In genomic region chr1:161133220-161133740, GRCh38 we compare ENCODE assay signal across 8 cellular contexts. TPM values are rescaled to one million over a fixed set of nuclear protein-coding genes. Genes with fewer than 3 reads are reported as not detected.
DNase-seq lines count a peak whose midpoint lies in the region; ATAC-seq, FAIRE-seq and TF ChIP-seq lines count a peak whose summit lies in the region.

No MANE protein-coding gene starts in this region.

- H3K27me3 Mint-ChIP-seq in osteocyte (ENCODE audit: unreplicated experiment) = no peaks in the 10 kb centered on the region

- intact Hi-C loops in endothelial cell of umbilical vein (cut with micrococcal nuclease) = loop anchor here (1.0 kb wide), 1 partner anchor 88 kb away; the partner anchor contains the start of gene USF1

- H3K4me2 ChIP-seq in endothelial cell of umbilical vein (ENCODE audit: insufficient read depth, low read length) = peak overlapping the region; percentile 77

- TF ChIP-seq POLR2A in endothelial cell of umbilical vein (IDR thresholded peaks at IDR 0.05; ENCODE audit: low read depth, low read length) = no peak

- no peaks in the 10 kb centered on the region for H3K9me1 ChIP-seq in endothelial cell of umbilical vein (replicated peaks; ENCODE audit: control insufficient read depth, extremely low read depth, insufficient read depth, low read length)

- H3K36me3 ChIP-seq in endothelial cell of umbilical vein (ENCODE audit: control insufficient read depth in 2 of 2, extremely low read depth in 1 of 2, insufficient read depth in 2 of 2, low read length in 2 of 2) = peaks cover 7% of the 10 kb centered on the region in 2 experiments
- H3K36me3 ChIP-seq in rectal smooth muscle tissue (ENCODE audit: control insufficient read depth, insufficient read depth, low read length) = peaks cover 3% of the 10 kb centered on the region

- no peak overlapping the region for H3K4me3 Mint-ChIP-seq in osteocyte (ENCODE audit: unreplicated experiment)

- DNase-seq in NCI-H146 (lab: John Stamatoyannopoulos, UW) = peak; percentile 19
- DNase-seq in endothelial cell of umbilical vein (ENCODE audit: low read depth, low spot score) = no peak
- no peak for DNase-seq in osteocyte (ENCODE audit: extremely low spot score, unreplicated experiment)
- DNase-seq in NCI-H2107 (lab: John Stamatoyannopoulos, UW) = no peak
- DNase-seq in HK-2 (ENCODE audit: unreplicated experiment) = no peak

- no peaks in the 10 kb centered on the region for H4K20me1 ChIP-seq in endothelial cell of umbilical vein (replicated peaks; ENCODE audit: control insufficient read depth, extremely low read depth, insufficient read depth, low read length)

- peaks cover 12% of the 10 kb centered on the region for H3K36me3 Mint-ChIP-seq in osteocyte (ENCODE audit: unreplicated experiment)

- no peaks in the 10 kb centered on the region for H3K9me3 Mint-ChIP-seq in osteocyte (ENCODE audit: unreplicated experiment)

- H3K9me3 ChIP-seq in endothelial cell of umbilical vein (replicated peaks; ENCODE audit: control insufficient read depth, insufficient read depth, low read length) = no peaks in the 10 kb centered on the region

- H3K27ac ChIP-seq in endothelial cell of umbilical vein (ENCODE audit: insufficient read depth, low read depth, low read length) = peak overlapping the region; percentile 85
- H3K27ac ChIP-seq in rectal smooth muscle tissue (ENCODE audit: low read depth, low read length) = peak overlapping the region; percentile 93

- CTCF ChIA-PET in endothelial cell of umbilical vein (lab: Charles Lee) = interaction anchor here (0.7 to 2.9 kb wide), 10 partner anchors 21 to 299 kb away, joined by 3 to 14 read pairs (median 6); partner anchors contain the start of genes KLHDC9, PPOX and UFC1

- H3K4me1 Mint-ChIP-seq in osteocyte (ENCODE audit: unreplicated experiment) = peaks cover 22% of the 10 kb centered on the region

- H3K4me1 ChIP-seq in endothelial cell of umbilical vein (ENCODE audit: control insufficient read depth, extremely low read depth, insufficient read depth, low read length) (peaks cover 26% of the 10 kb centered on the region), rectal smooth muscle tissue (ENCODE audit: control insufficient read depth, insufficient read depth, low read length) (peaks cover 4% of the 10 kb centered on the region)

- H3K79me2 ChIP-seq in endothelial cell of umbilical vein (ENCODE audit: control insufficient read depth, insufficient read depth, low read length) = peaks cover 51% of the 10 kb centered on the region

- H3K27me3 ChIP-seq in endothelial cell of umbilical vein (ENCODE audit: control insufficient read depth in 2 of 2, insufficient read depth in 2 of 2, low read length in 2 of 2) (no peaks in the 10 kb centered on the region), rectal smooth muscle tissue (ENCODE audit: control insufficient read depth, insufficient read depth, low read length) (no peaks in the 10 kb centered on the region)

- dilution Hi-C loops in endothelial cell of umbilical vein (cut with MboI; ENCODE audit: extremely low pct_ligation_motif_present, low sequenced_read_pairs) = no loop called here

- H3K27ac Mint-ChIP-seq in osteocyte (ENCODE audit: unreplicated experiment) = no peak overlapping the region

- peak; percentile 19 for ATAC-seq in GM18502 (IDR thresholded peaks at IDR 0.05; ENCODE audit: poor library complexity, unreplicated experiment)
- ATAC-seq in GM21447 (IDR thresholded peaks at IDR 0.05; ENCODE audit: unreplicated experiment) = no peak

- no peak for FAIRE-seq in endothelial cell of umbilical vein (lab: Jason Lieb, UNC)

- H3K4me3 ChIP-seq in endothelial cell of umbilical vein (replicated peaks in 1 of 3; ENCODE audit: insufficient read depth in 1 of 3, low read depth in 1 of 3, low read length in 3 of 3) (peak overlapping the region; percentile 90 to 100 (median 94)), rectal smooth muscle tissue (ENCODE audit: low read length) (peak overlapping the region; percentile 98)

- H2AFZ ChIP-seq in endothelial cell of umbilical vein (ENCODE audit: low read depth, low read length) = peak overlapping the region; percentile 65

- H3K9ac ChIP-seq in endothelial cell of umbilical vein (replicated peaks; ENCODE audit: extremely low read depth, insufficient read depth, low read length) = peak overlapping the region; percentile 90
- peak overlapping the region; percentile 67 for H3K9ac ChIP-seq in rectal smooth muscle tissue (ENCODE audit: low read length)

- TF ChIP-seq CTCF in endothelial cell of umbilical vein (IDR thresholded peaks at IDR 0.05; ENCODE audit: extremely low read depth in 1 of 2, insufficient read depth in 1 of 2, low read depth in 1 of 2, low read length in 2 of 2) = no peak
- TF ChIP-seq CTCF in osteocyte (IDR thresholded peaks at IDR 0.05) = no peak

- BruUV-seq in endothelial cell of umbilical vein (replicated peaks; lab: Mats Ljungman, UMichigan) = no TSS peak

- POLR2A ChIA-PET in endothelial cell of umbilical vein (lab: Charles Lee) = interaction anchor here (0.8 to 2.8 kb wide), 3 partner anchors 16 to 138 kb away, joined by 8 to 11 read pairs (median 11); partner anchors contain the start of genes NIT1, PFDN2 and UFC1

TF ChIP-seq in endothelial cell of umbilical vein, 7 proteins besides CTCF, POLR2A, EP300 and RAD21 (continues in another document):
- TF ChIP-seq FOS (IDR thresholded peaks at IDR 0.05; ENCODE audit: borderline replicate concordance, insufficient read depth, low read length) (no peak), JUN (IDR thresholded peaks at IDR 0.05; ENCODE audit: borderline replicate concordance, insufficient read depth, insufficient read length, low read depth) (no peak), EZH2 (IDR thresholded peaks at IDR 0.05; ENCODE audit: borderline replicate concordance, low read depth, low read length, severe bottlenecking) (no peak), MAX (IDR thresholded peaks at IDR 0.05; ENCODE audit: insufficient read depth, insufficient read length) (no peak), POLR2AphosphoS5 (IDR thresholded peaks at IDR 0.05; ENCODE audit: insufficient read depth, low read depth, low read length) (no peak), MYC (IDR thresholded peaks at IDR 0.05; ENCODE audit: low read depth, low read length) (no peak)

RNA-seq across cellular contexts. Expression of gene DEDD, which starts 0.8 kb away (rescaled TPM):
- 50.2 and 54.9 TPM in 2 replicates for total RNA-seq in endothelial cell of umbilical vein
- 78.3 and 81.8 TPM in 2 replicates for polyA plus RNA-seq in endothelial cell of umbilical vein
- polyA plus RNA-seq in endothelial cell of umbilical vein (2011; cell fraction: cytosol; rRNA removed) = 68.5 and 69.2 TPM in 2 replicates
- 62.1 and 68.5 TPM in 2 replicates for polyA plus RNA-seq in endothelial cell of umbilical vein (2011; cell fraction: nucleus; rRNA removed)
- 36.7 and 46.4 TPM in 2 replicates for polyA plus RNA-seq in endothelial cell of umbilical vein (2012)
- 118 and 132 TPM in 2 replicates for polyA minus RNA-seq in endothelial cell of umbilical vein
- 18.5 TPM for polyA minus RNA-seq in endothelial cell of umbilical vein (2011; cell fraction: cytosol; rRNA and poly(A)+ RNA removed)
- polyA minus RNA-seq in endothelial cell of umbilical vein (2011; cell fraction: nucleus; rRNA and poly(A)+ RNA removed) = 21.3 and 24.1 TPM in 2 replicates
- total RNA-seq in osteocyte = 40.8 and 43.1 TPM in 2 replicates

RNA-seq across cellular contexts. Expression of gene NIT1, which starts 15.4 kb away (rescaled TPM):
- 20.3 and 20.9 TPM in 2 replicates for total RNA-seq in endothelial cell of umbilical vein
- 26.5 and 28.2 TPM in 2 replicates for polyA plus RNA-seq in endothelial cell of umbilical vein
- 21.0 and 21.6 TPM in 2 replicates for polyA plus RNA-seq in endothelial cell of umbilical vein (2011; cell fraction: cytosol; rRNA removed)
- 53.0 and 53.3 TPM in 2 replicates for polyA plus RNA-seq in endothelial cell of umbilical vein (2011; cell fraction: nucleus; rRNA removed)
- polyA plus RNA-seq in endothelial cell of umbilical vein (2012) = 21.1 and 26.4 TPM in 2 replicates
- 22.9 and 26.2 TPM in 2 replicates for polyA minus RNA-seq in endothelial cell of umbilical vein
- polyA minus RNA-seq in endothelial cell of umbilical vein (2011; cell fraction: cytosol; rRNA and poly(A)+ RNA removed) = 14.1 TPM
- polyA minus RNA-seq in endothelial cell of umbilical vein (2011; cell fraction: nucleus; rRNA and poly(A)+ RNA removed) = 13.1 and 16.5 TPM in 2 replicates
- total RNA-seq in osteocyte = 31.2 and 33.2 TPM in 2 replicates

RNA-seq across cellular contexts. Expression of gene PFDN2, which starts 15.4 kb away (rescaled TPM):
- 99.5 and 104 TPM in 2 replicates for total RNA-seq in endothelial cell of umbilical vein
- 86.8 and 157 TPM in 2 replicates for polyA plus RNA-seq in endothelial cell of umbilical vein
- polyA plus RNA-seq in endothelial cell of umbilical vein (2011; cell fraction: cytosol; rRNA removed) = 171 and 232 TPM in 2 replicates
- polyA plus RNA-seq in endothelial cell of umbilical vein (2011; cell fraction: nucleus; rRNA removed) = 39.5 and 63.8 TPM in 2 replicates
- polyA plus RNA-seq in endothelial cell of umbilical vein (2012) = 160 and 179 TPM in 2 replicates
- 20.8 and 22.6 TPM in 2 replicates for polyA minus RNA-seq in endothelial cell of umbilical vein
- polyA minus RNA-seq in endothelial cell of umbilical vein (2011; cell fraction: cytosol; rRNA and poly(A)+ RNA removed) = 26.3 TPM
- 4.3 and 5.0 TPM in 2 replicates for polyA minus RNA-seq in endothelial cell of umbilical vein (2011; cell fraction: nucleus; rRNA and poly(A)+ RNA removed)
- 48.9 and 49.2 TPM in 2 replicates for total RNA-seq in osteocyte

RNA-seq across cellular contexts. Expression of gene UFC1, which starts 20.5 kb away (rescaled TPM):
- total RNA-seq in endothelial cell of umbilical vein (102 and 110 TPM in 2 replicates), osteocyte (98.2 and 100 TPM in 2 replicates)
- 115 and 149 TPM in 2 replicates for polyA plus RNA-seq in endothelial cell of umbilical vein
- polyA plus RNA-seq in endothelial cell of umbilical vein (2011; cell fraction: cytosol; rRNA removed) = 198 and 222 TPM in 2 replicates
- polyA plus RNA-seq in endothelial cell of umbilical vein (2011; cell fraction: nucleus; rRNA removed) = 63.9 and 87.7 TPM in 2 replicates
- polyA plus RNA-seq in endothelial cell of umbilical vein (2012) = 124 and 128 TPM in 2 replicates
- 68.2 and 73.7 TPM in 2 replicates for polyA minus RNA-seq in endothelial cell of umbilical vein
- 45.0 TPM for polyA minus RNA-seq in endothelial cell of umbilical vein (2011; cell fraction: cytosol; rRNA and poly(A)+ RNA removed)
- polyA minus RNA-seq in endothelial cell of umbilical vein (2011; cell fraction: nucleus; rRNA and poly(A)+ RNA removed) = 22.1 and 30.2 TPM in 2 replicates

RNA-seq across cellular contexts. Expression of gene USP21, which starts 26.0 kb away (rescaled TPM):
- total RNA-seq in endothelial cell of umbilical vein (18.7 and 19.7 TPM in 2 replicates), osteocyte (25.5 and 27.5 TPM in 2 replicates)
- 29.2 and 34.9 TPM in 2 replicates for polyA plus RNA-seq in endothelial cell of umbilical vein
- 21.0 and 21.5 TPM in 2 replicates for polyA plus RNA-seq in endothelial cell of umbilical vein (2011; cell fraction: cytosol; rRNA removed)
- polyA plus RNA-seq in endothelial cell of umbilical vein (2011; cell fraction: nucleus; rRNA removed) = 84.5 and 91.0 TPM in 2 replicates
- 14.6 and 14.7 TPM in 2 replicates for polyA plus RNA-seq in endothelial cell of umbilical vein (2012)
- 16.3 TPM in 2 replicates for polyA minus RNA-seq in endothelial cell of umbilical vein
- 16.2 TPM for polyA minus RNA-seq in endothelial cell of umbilical vein (2011; cell fraction: cytosol; rRNA and poly(A)+ RNA removed)
- 16.0 and 18.2 TPM in 2 replicates for polyA minus RNA-seq in endothelial cell of umbilical vein (2011; cell fraction: nucleus; rRNA and poly(A)+ RNA removed)
